1 cellular context compared by ENCODE assay signal in genomic region chr6:39403304-39403703, GRCh38.
TF ChIP-seq lines count a peak whose summit lies in the region.

No MANE protein-coding gene starts in this region.

TF ChIP-seq in HepG2, 621 proteins besides CTCF, POLR2A, EP300 and RAD21 (continued from another document):
- TF ChIP-seq TIGD3 (CRISPR knock-in tag; IDR thresholded peaks at IDR 0.05; ENCODE audit: borderline replicate concordance) (no peak), HNRNPL (IDR thresholded peaks at IDR 0.05; ENCODE audit: low read depth, low read length) (no peak)
